ENCODE assay signal across 24 cellular contexts in genomic region chr4:55637272-55637820, GRCh38. TPM values are rescaled to one million over a fixed set of nuclear protein-coding genes. Genes with fewer than 3 reads are reported as not detected.
DNase-seq lines count a peak whose midpoint lies in the region; ATAC-seq and TF ChIP-seq lines count a peak whose summit lies in the region.
"Had no signal": no experiment of that assay in that cellular context is flagged by ENCODE, and none has a peak within 500 bp of the region (broad histone marks: within the 10 kb centered on the region; RNA-seq: fewer than 3 reads in every experiment).

No MANE protein-coding gene starts in this region.

- H3K27me3 ChIP-seq in HUES48 (ENCODE audit: control insufficient read depth, insufficient read depth, low read length) (peaks cover 28% of the 10 kb centered on the region), SJCRH30 (peaks cover 9% of the 10 kb centered on the region; the same call in 1 of the 2 replicates), iPS-18a (ENCODE audit: control insufficient read depth, insufficient read depth, low read length) (peaks cover 36% of the 10 kb centered on the region), neuronal stem cell (ENCODE audit: control insufficient read depth in 3 of 3, insufficient read depth in 3 of 3, low read depth in 1 of 3, low read length in 3 of 3) (peaks cover 0 to 13% (median 0%) of the 10 kb centered on the region in 3 experiments)
- H3K27me3 ChIP-seq: ovary had no signal

- H2BK15ac ChIP-seq in neuronal stem cell (ENCODE audit: low read length): no peak overlapping the region

- H3K4ac ChIP-seq in neuronal stem cell (ENCODE audit: low read length): no peak overlapping the region

- DNase-seq in SJCRH30: peak in 1 of 2 experiments; percentile 17
- no peak for DNase-seq in neuronal stem cell (ENCODE audit: low spot score)
- no peak for DNase-seq in foreskin fibroblast
- DNase-seq: activated CD4-positive, alpha-beta T cell treated with anti-CD3 and anti-CD28 coated beads for 1 hour; activated naive CD4-positive, alpha-beta T cell treated with anti-CD3 and anti-CD28 coated beads, Interleukin-2, amount 10 ng/mL, durations not matched to agents 7 days and 5 days; activated T-cell treated with anti-CD3 and anti-CD28 coated beads, Interleukin-2, amount 50 U/mL, for 72 hours; amygdala; CD4-positive, alpha-beta T cell; cortex of kidney; DMS79; heart left ventricle; lower lobe of right lung; ovary; SHP77 had no signal

- peak overlapping the region; percentile 69 for H3K4me3 ChIP-seq in HUES48 (ENCODE audit: low read depth, low read length)
- peak overlapping the region; percentile 61 for H3K4me3 ChIP-seq in SJCRH30
- peak overlapping the region; percentile 79 for H3K4me3 ChIP-seq in iPS-18a (ENCODE audit: low read length)
- peak overlapping the region in 1 of 2 donors; percentile 68 for H3K4me3 ChIP-seq in neuronal stem cell (ENCODE audit: low read length in 2 of 2)
- no peak overlapping the region for H3K4me3 ChIP-seq in foreskin fibroblast (ENCODE audit: low read depth in 1 of 2, low read length in 2 of 2)
- H3K4me3 ChIP-seq: ovary had no signal

- no peaks in the 10 kb centered on the region for H3K36me3 ChIP-seq in HUES48 (ENCODE audit: control insufficient read depth, insufficient read depth, low read length)
- H3K36me3 ChIP-seq in SJCRH30: no peaks in the 10 kb centered on the region
- H3K36me3 ChIP-seq in iPS-18a (ENCODE audit: control insufficient read depth, low read depth, low read length): no peaks in the 10 kb centered on the region
- H3K36me3 ChIP-seq in neuronal stem cell (replicated peaks in 1 of 2; ENCODE audit: control insufficient read depth in 2 of 2, insufficient read depth in 2 of 2, low read length in 2 of 2): peaks cover 0 to 12% of the 10 kb centered on the region in 2 donors
- H3K36me3 ChIP-seq: cardiac muscle cell, heart left ventricle, lower lobe of right lung, ovary, right atrium auricular region had no signal

- ATAC-seq in HG03097 (IDR thresholded peaks at IDR 0.05; ENCODE audit: low FRiP score, unreplicated experiment) (no peak), GM21529 (IDR thresholded peaks at IDR 0.05; ENCODE audit: unreplicated experiment) (no peak)
- ATAC-seq in stimulated activated memory B cell treated with anti-CD40 and anti-IgM and Interleukin-4, amounts not matched to agents 10 μg/mL and 1 μg/mL and 100 μg/mL, for 72 hours: no peak
- ATAC-seq: activated T-cell treated with anti-CD3 and anti-CD28 coated beads, Interleukin-2, amount 50 U/mL, for 72 hours had no signal

- no peaks in the 10 kb centered on the region for H3K79me1 ChIP-seq in neuronal stem cell (ENCODE audit: low read depth, low read length)

- peak overlapping the region; percentile 21 for H3K4me2 ChIP-seq in neuronal stem cell (ENCODE audit: insufficient read depth, low read length, poor library complexity, severe bottlenecking)

- H3K4me1 Mint-ChIP-seq in stimulated activated memory B cell treated with anti-CD40 and anti-IgM and Interleukin-4, amounts not matched to agents 10 μg/mL and 1 μg/mL and 100 μg/mL, for 72 hours: peaks cover 21% of the 10 kb centered on the region

- H3K4me1 ChIP-seq in HUES48 (ENCODE audit: control insufficient read depth, insufficient read depth, low read length) (peaks cover 39% of the 10 kb centered on the region), SJCRH30 (no peaks in the 10 kb centered on the region), iPS-18a (ENCODE audit: control insufficient read depth, low read depth, low read length) (peaks cover 36% of the 10 kb centered on the region), neuronal stem cell (ENCODE audit: control insufficient read depth in 2 of 2, insufficient read depth in 1 of 2, low read depth in 1 of 2, low read length in 2 of 2) (peaks cover 9 to 10% of the 10 kb centered on the region in 2 donors)

- no peak overlapping the region for H2AK5ac ChIP-seq in neuronal stem cell (ENCODE audit: low read depth, low read length)

- H3K9ac ChIP-seq in HUES48 (ENCODE audit: low read depth, low read length): peak overlapping the region; percentile 23; the same call in 1 of the 2 replicates
- H3K9ac ChIP-seq in iPS-18a (ENCODE audit: low read length): peak overlapping the region; percentile 11
- no peak overlapping the region for H3K9ac ChIP-seq in neuronal stem cell (ENCODE audit: low read depth, low read length, poor library complexity)

- H3K14ac ChIP-seq in neuronal stem cell (ENCODE audit: low read length): no peak overlapping the region

- H3K27ac ChIP-seq in HUES48 (ENCODE audit: low read depth, low read length): peak overlapping the region; percentile 85
- H3K27ac ChIP-seq in SJCRH30: no peak overlapping the region
- peak overlapping the region; percentile 9 for H3K27ac ChIP-seq in iPS-18a (ENCODE audit: low read length)
- H3K27ac ChIP-seq in neuronal stem cell (replicated peaks; ENCODE audit: low read length): no peak overlapping the region
- H3K27ac ChIP-seq: cardiac muscle cell, heart left ventricle, lower lobe of right lung, ovary, right atrium auricular region had no signal

- H2BK5ac ChIP-seq in neuronal stem cell (ENCODE audit: low read length): no peak overlapping the region

- WGBS in neuronal stem cell (ENCODE audit: extremely low coverage in 2 of 2, insufficient read length in 2 of 2, insufficient replicate concordance in 1 of 2), 2 donors: no CpG with 5 or more reads among the region's 12 CpGs

- H2AFZ ChIP-seq in neuronal stem cell (ENCODE audit: low read length): peak overlapping the region; percentile 86

- H3K9me3 ChIP-seq in HUES48 (ENCODE audit: control insufficient read depth, insufficient read depth, low read length) (no peaks in the 10 kb centered on the region), SJCRH30 (replicated peaks) (no peaks in the 10 kb centered on the region), iPS-18a (ENCODE audit: control insufficient read depth, low read depth, low read length) (no peaks in the 10 kb centered on the region), neuronal stem cell (replicated peaks in 1 of 2; ENCODE audit: control insufficient read depth in 2 of 2, insufficient read depth in 1 of 2, low read depth in 1 of 2, low read length in 2 of 2) (peaks cover 0 to 3% of the 10 kb centered on the region in 2 donors)
- H3K9me3 ChIP-seq: heart left ventricle, lower lobe of right lung, ovary, right atrium auricular region had no signal

- TF ChIP-seq CTCF in foreskin fibroblast (IDR thresholded peaks at IDR 0.05; ENCODE audit: low read depth, low read length): no peak

- no peak overlapping the region for H3K4me3 Mint-ChIP-seq in stimulated activated memory B cell treated with anti-CD40 and anti-IgM and Interleukin-4, amounts not matched to agents 10 μg/mL and 1 μg/mL and 100 μg/mL, for 72 hours

- peaks cover 56% of the 10 kb centered on the region for H3K27me3 Mint-ChIP-seq in stimulated activated memory B cell treated with anti-CD40 and anti-IgM and Interleukin-4, amounts not matched to agents 10 μg/mL and 1 μg/mL and 100 μg/mL, for 72 hours

- no peak overlapping the region for H3K18ac ChIP-seq in neuronal stem cell (ENCODE audit: low read length)

- H3K23ac ChIP-seq in neuronal stem cell (ENCODE audit: low read depth, low read length, poor library complexity): no peak overlapping the region

- H4K8ac ChIP-seq in neuronal stem cell (ENCODE audit: low read depth, low read length): no peak overlapping the region

- no peak overlapping the region for H2BK120ac ChIP-seq in neuronal stem cell (ENCODE audit: low read depth, low read length)

- H4K91ac ChIP-seq in neuronal stem cell (ENCODE audit: low read depth, low read length, poor library complexity): no peak overlapping the region

- no peaks in the 10 kb centered on the region for H3K9me3 Mint-ChIP-seq in stimulated activated memory B cell treated with anti-CD40 and anti-IgM and Interleukin-4, amounts not matched to agents 10 μg/mL and 1 μg/mL and 100 μg/mL, for 72 hours
- H3K9me3 Mint-ChIP-seq: activated naive CD4-positive, alpha-beta T cell treated with anti-CD3 and anti-CD28 coated beads, Interleukin-2, amount 10 ng/mL, durations not matched to agents 7 days and 5 days; activated T-cell treated with anti-CD3 and anti-CD28 coated beads, Interleukin-2, amount 50 U/mL, for 72 hours; CD4-positive, alpha-beta T cell had no signal

- no peak overlapping the region for H2BK12ac ChIP-seq in neuronal stem cell (ENCODE audit: low read length)

- H3K27ac Mint-ChIP-seq in stimulated activated memory B cell treated with anti-CD40 and anti-IgM and Interleukin-4, amounts not matched to agents 10 μg/mL and 1 μg/mL and 100 μg/mL, for 72 hours: no peak overlapping the region
- H3K27ac Mint-ChIP-seq: activated naive CD4-positive, alpha-beta T cell treated with anti-CD3 and anti-CD28 coated beads, Interleukin-2, amount 10 ng/mL, durations not matched to agents 7 days and 5 days; activated T-cell treated with anti-CD3 and anti-CD28 coated beads, Interleukin-2, amount 50 U/mL, for 72 hours; CD4-positive, alpha-beta T cell; IgD-negative memory B cell had no signal

- H3K36me3 Mint-ChIP-seq in stimulated activated memory B cell treated with anti-CD40 and anti-IgM and Interleukin-4, amounts not matched to agents 10 μg/mL and 1 μg/mL and 100 μg/mL, for 72 hours: no peaks in the 10 kb centered on the region
- H3K36me3 Mint-ChIP-seq: activated naive CD4-positive, alpha-beta T cell treated with anti-CD3 and anti-CD28 coated beads, Interleukin-2, amount 10 ng/mL, durations not matched to agents 7 days and 5 days; IgD-negative memory B cell had no signal

RNA-seq across cellular contexts. Expression of gene NMU, which starts 1.2 kb away (rescaled TPM):
- 8.4 and 8.6 TPM in 2 replicates for total RNA-seq in SJCRH30 (2014; rRNA removed; shearing (Covaris generic))
- 10.8 TPM for polyA plus RNA-seq in neuronal stem cell (2013, experiment 1 of 2)
- polyA plus RNA-seq in neuronal stem cell (2013, experiment 2 of 2): 10.7 TPM
- total RNA-seq: CD4-positive, alpha-beta T cell had no signal
- polyA plus RNA-seq: heart left ventricle had no signal

RNA-seq across cellular contexts. Expression of gene PDCL2, which starts 45.3 kb away (rescaled TPM):
- total RNA-seq in SJCRH30 (2014; rRNA removed; shearing (Covaris generic)): not detected in 2 replicates
- not detected for polyA plus RNA-seq in neuronal stem cell (2013, experiment 1 of 2)
- polyA plus RNA-seq in neuronal stem cell (2013, experiment 2 of 2): not detected
- total RNA-seq: activated T-cell treated with anti-CD3 and anti-CD28 coated beads, Interleukin-2, amount 50 U/mL, for 72 hours; cardiac muscle cell; CD4-positive, alpha-beta T cell; heart left ventricle; lower lobe of right lung; M059J; ovary; right atrium auricular region had no signal
- polyA plus RNA-seq: cardiac muscle cell, heart left ventricle, IgD-negative memory B cell, keratinocyte, ovary had no signal

Comparison
In these comparisons a context has a peak if more than half of its experiments do, and no peak if none do; other contexts are left out.
1. H3K27ac ChIP-seq: peak in HUES48 (single experiment) and iPS-18a (single experiment); none in SJCRH30 (single experiment) and neuronal stem cell (single experiment).
2. H3K4me3 ChIP-seq: peak in HUES48 (single experiment), SJCRH30 (single experiment) and iPS-18a (single experiment); none in foreskin fibroblast (0 of 2).